In genomic region chr16:84785843-84786538, GRCh38 we compare ENCODE assay signal across 1 cellular context.
A peak's percentile ranks its signal among the peaks of the same experiment; 100 is the strongest.
TF ChIP-seq lines count a peak whose summit lies in the region.

No MANE protein-coding gene starts in this region.

TF ChIP-seq in SK-N-SH, 30 proteins besides CTCF, POLR2A, EP300 and RAD21 (continued from another document):
- TF ChIP-seq REST (IDR thresholded peaks at IDR 0.05; ENCODE audit: low read depth, low read length) (no peak), SMC3 (IDR thresholded peaks at IDR 0.05; ENCODE audit: low read depth, low read length) (no peak), TCF12 (IDR thresholded peaks at IDR 0.05) (peak; percentile 78), RCOR1 (IDR thresholded peaks at IDR 0.05; ENCODE audit: low read length) (peak; percentile 81), EZH2phosphoT487 (IDR thresholded peaks at IDR 0.05; ENCODE audit: borderline replicate concordance, low read depth) (no peak), TAF1 (IDR thresholded peaks at IDR 0.05; ENCODE audit: borderline replicate concordance, low read depth, low read length) (no peak), RXRA (IDR thresholded peaks at IDR 0.05; ENCODE audit: borderline replicate concordance, low read depth) (0 out of 2 replicates have a peak, but pooled peaks have one; percentile 59), FOXM1 (IDR thresholded peaks at IDR 0.05; ENCODE audit: low read depth) (no peak), YY1 (IDR thresholded peaks at IDR 0.05; ENCODE audit: low read depth) (no peak), MAX (IDR thresholded peaks at IDR 0.05; ENCODE audit: low read depth) (peak; percentile 32; the same call in 1 of the 2 replicates), RFX5 (IDR thresholded peaks at IDR 0.05; ENCODE audit: low read length) (no peak)
